ENCODE assay signal across 24 cellular contexts in genomic region chr6:125491860-125492617, GRCh38.
"Had no signal": no experiment of that assay in that cellular context is flagged by ENCODE, and none has a peak within 500 bp of the region (broad histone marks: within the 10 kb centered on the region; RNA-seq: fewer than 3 reads in every experiment).

No MANE protein-coding gene starts in this region.

- H3K27ac Mint-ChIP-seq: natural killer cell treated with Interleukin-12 subunit alpha and Interleukin-12 subunit beta and Interleukin-15 and Interleukin-18, amount 100 ng/mL, for 72 hours; neural progenitor cell; stimulated activated naive B cell treated with anti-CD40 and anti-IgM and Interleukin-4, amounts not matched to agents 10 μg/mL and 1 μg/mL and 100 μg/mL, for 72 hours; stimulated activated naive CD8-positive, alpha-beta T cell treated with anti-CD3 and anti-CD28 coated beads, Interleukin-15, amount 100 ng/mL, for 72 hours had no signal

- H3K36me3 ChIP-seq: gastrocnemius medialis, lower lobe of right lung, neural progenitor cell, ovary, prostate gland, tibial nerve, upper lobe of right lung, vagina had no signal

- H3K4me1 Mint-ChIP-seq: neural progenitor cell; stimulated activated naive CD8-positive, alpha-beta T cell treated with anti-CD3 and anti-CD28 coated beads, Interleukin-15, amount 100 ng/mL, for 72 hours had no signal

- H2AFZ ChIP-seq: neural progenitor cell had no signal

- H3K4me3 ChIP-seq: gastrocnemius medialis, lower lobe of right lung, neural progenitor cell, ovary, prostate gland, testis, tibial nerve, upper lobe of right lung, vagina had no signal

- H3K27me3 ChIP-seq: dorsolateral prefrontal cortex, gastrocnemius medialis, neural progenitor cell, ovary, testis, tibial nerve, upper lobe of right lung, vagina had no signal

- H3K4me1 ChIP-seq: gastrocnemius medialis, lower lobe of right lung, neural progenitor cell, prostate gland, testis, tibial nerve, upper lobe of right lung, vagina had no signal

- H3K36me3 Mint-ChIP-seq: natural killer cell treated with Interleukin-12 subunit alpha and Interleukin-12 subunit beta and Interleukin-15 and Interleukin-18, amount 100 ng/mL, for 72 hours; neural progenitor cell; stimulated activated naive B cell treated with anti-CD40 and anti-IgM and Interleukin-4, amounts not matched to agents 10 μg/mL and 1 μg/mL and 100 μg/mL, for 72 hours had no signal

- H3K27ac ChIP-seq: dorsolateral prefrontal cortex, gastrocnemius medialis, lower lobe of right lung, neural progenitor cell, ovary, prostate gland, testis, tibial nerve, upper lobe of right lung, vagina had no signal

- H3K9me3 Mint-ChIP-seq: natural killer cell treated with Interleukin-12 subunit alpha and Interleukin-12 subunit beta and Interleukin-15 and Interleukin-18, amount 100 ng/mL, for 72 hours; neural progenitor cell; stimulated activated naive CD8-positive, alpha-beta T cell treated with anti-CD3 and anti-CD28 coated beads, Interleukin-15, amount 100 ng/mL, for 72 hours had no signal

- ATAC-seq: gastrocnemius medialis; left lobe of liver; lower lobe of right lung; natural killer cell treated with Interleukin-12 subunit alpha and Interleukin-12 subunit beta and Interleukin-15 and Interleukin-18, amount 100 ng/mL, for 72 hours; sciatic nerve; stimulated activated naive B cell treated with anti-CD40 and anti-IgM and Interleukin-4, amounts not matched to agents 10 μg/mL and 1 μg/mL and 100 μg/mL, for 72 hours; stimulated activated naive CD8-positive, alpha-beta T cell treated with anti-CD3 and anti-CD28 coated beads, Interleukin-15, amount 100 ng/mL, for 72 hours; upper lobe of right lung had no signal

- H3K4me2 ChIP-seq: neural progenitor cell had no signal

- H3K4me3 Mint-ChIP-seq: natural killer cell treated with Interleukin-12 subunit alpha and Interleukin-12 subunit beta and Interleukin-15 and Interleukin-18, amount 100 ng/mL, for 72 hours; neural progenitor cell; stimulated activated naive B cell treated with anti-CD40 and anti-IgM and Interleukin-4, amounts not matched to agents 10 μg/mL and 1 μg/mL and 100 μg/mL, for 72 hours; stimulated activated naive CD8-positive, alpha-beta T cell treated with anti-CD3 and anti-CD28 coated beads, Interleukin-15, amount 100 ng/mL, for 72 hours had no signal

- H3K9ac ChIP-seq: neural progenitor cell had no signal

- DNase-seq: cortex of kidney; dorsolateral prefrontal cortex; effector CD8-positive, alpha-beta T cell; gastrocnemius medialis; glutamatergic neuron; islet precursor cell; lower lobe of right lung; mesenchymal stem cell; midbrain; nucleus accumbens; ovary; stimulated activated CD4-positive, alpha-beta T cell treated with anti-CD3 and anti-CD28 coated beads, Interleukin-2, amount 100 ng/mL, for 24 hours; stimulated activated CD4-positive, alpha-beta T cell treated with anti-CD3 and anti-CD28 coated beads, Interleukin-4, amount 100 ng/mL, for 4 hours; stimulated activated naive B cell treated with anti-CD40 and anti-IgM and Interleukin-4, amounts not matched to agents 10 μg/mL and 1 μg/mL and 100 μg/mL, for 72 hours; stimulated activated naive CD8-positive, alpha-beta T cell treated with anti-CD3 and anti-CD28 coated beads, Interleukin-15, amount 100 ng/mL, for 72 hours; testis; upper lobe of right lung had no signal

- H3K9me3 ChIP-seq: gastrocnemius medialis, lower lobe of right lung, ovary, prostate gland, testis, tibial nerve, upper lobe of right lung, vagina had no signal
